Comparison of ENCODE assay signal across 9 cellular contexts in genomic region chr7:156616269-156617202, GRCh38. TPM values are rescaled to one million over a fixed set of nuclear protein-coding genes. Genes with fewer than 3 reads are reported as not detected.
DNase-seq lines count a peak whose midpoint lies in the region; ATAC-seq and TF ChIP-seq lines count a peak whose summit lies in the region.
"Had no signal": no experiment of that assay in that cellular context is flagged by ENCODE, and none has a peak within 500 bp of the region (broad histone marks: within the 10 kb centered on the region; RNA-seq: fewer than 3 reads in every experiment).

No MANE protein-coding gene starts in this region.

- H3K27me3 ChIP-seq in brain microvascular endothelial cell (replicated peaks) (peaks cover 8% of the 10 kb centered on the region), left lung (peaks cover 0 to 33% of the 10 kb centered on the region in 2 donors)

- H3K9me3 Mint-ChIP-seq in activated CD4-positive, alpha-beta T cell treated with anti-CD3 and anti-CD28 coated beads for 36 hours (ENCODE audit: low read depth), result peaks cover 6% of the 10 kb centered on the region

- intact Hi-C loops in activated CD4-positive, alpha-beta T cell treated with anti-CD3 and anti-CD28 coated beads for 36 hours (cut with DNase I, micrococcal nuclease), result loop anchor here in 1 of 2 experiments (10.0 kb wide), 2 partner anchors 388 to 812 kb away; no protein-coding TSS in a partner anchor
- intact Hi-C loops in left lung (cut with DNase I), result no loop called here

- POLR2A ChIA-PET in activated CD4-positive, alpha-beta T cell treated with anti-CD3 and anti-CD28 coated beads for 36 hours (lab: Charles Lee), result no interaction called here

- H3K36me3 ChIP-seq in brain microvascular endothelial cell (replicated peaks) (no peaks in the 10 kb centered on the region), left lung (no peaks in the 10 kb centered on the region)
- H3K36me3 ChIP-seq: thoracic aorta had no signal

- no peak overlapping the region for H3K27ac Mint-ChIP-seq in activated CD4-positive, alpha-beta T cell treated with anti-CD3 and anti-CD28 coated beads for 36 hours

- no peaks in the 10 kb centered on the region for H3K36me3 Mint-ChIP-seq in activated CD4-positive, alpha-beta T cell treated with anti-CD3 and anti-CD28 coated beads for 36 hours (ENCODE audit: low read depth)

- H3K4me3 Mint-ChIP-seq in activated CD4-positive, alpha-beta T cell treated with anti-CD3 and anti-CD28 coated beads for 36 hours, result no peak overlapping the region

- H3K4me3 ChIP-seq in brain microvascular endothelial cell (ENCODE audit: low read depth, low read length) (peak overlapping the region; percentile 30), left lung (peak overlapping the region; percentile 35 to 40)
- H3K4me3 ChIP-seq: thoracic aorta had no signal

- no peak for TF ChIP-seq CTCF in brain microvascular endothelial cell (IDR thresholded peaks at IDR 0.05; ENCODE audit: low read depth, low read length, missing control alignments)
- no peak for TF ChIP-seq CTCF in left lung (IDR thresholded peaks at IDR 0.05)
- TF ChIP-seq CTCF in GM10266 (IDR thresholded peaks at IDR 0.05; ENCODE audit: control insufficient read depth, insufficient read depth, low read depth, missing control alignments), result no peak

- in situ Hi-C loops in brain microvascular endothelial cell (cut with HindIII; ENCODE audit: low pct_ligation_motif_present, low sequenced_read_pairs), result no loop called here

- H3K4me1 ChIP-seq in left lung, result no peaks in the 10 kb centered on the region

- CTCF ChIA-PET in activated CD4-positive, alpha-beta T cell treated with anti-CD3 and anti-CD28 coated beads for 36 hours (lab: Charles Lee), result no interaction called here

- H3K27ac ChIP-seq in brain microvascular endothelial cell (no peak overlapping the region), left lung (no peak overlapping the region)
- H3K27ac ChIP-seq: thoracic aorta had no signal

- peaks cover 20% of the 10 kb centered on the region for H3K4me1 Mint-ChIP-seq in activated CD4-positive, alpha-beta T cell treated with anti-CD3 and anti-CD28 coated beads for 36 hours

- H3K27me3 Mint-ChIP-seq in activated CD4-positive, alpha-beta T cell treated with anti-CD3 and anti-CD28 coated beads for 36 hours, result peaks cover 53% of the 10 kb centered on the region

- no peaks in the 10 kb centered on the region for H3K9me3 ChIP-seq in left lung
- H3K9me3 ChIP-seq: thoracic aorta had no signal

- no peak for ATAC-seq in activated CD4-positive, alpha-beta T cell treated with anti-CD3 and anti-CD28 coated beads for 36 hours
- ATAC-seq in left lung, result peak; percentile 73
- ATAC-seq in stimulated activated naive CD8-positive, alpha-beta T cell treated with anti-CD3 and anti-CD28 coated beads, Interleukin-15, Interleukin-2, amounts not matched to agents 100 U/mL and 50 U/mL, for 24 hours, result peak; percentile 37
- ATAC-seq in HG03354 (IDR thresholded peaks at IDR 0.05; ENCODE audit: poor library complexity, severe bottlenecking, unreplicated experiment), result no peak

- DNase-seq in activated CD4-positive, alpha-beta T cell treated with anti-CD3 and anti-CD28 coated beads for 36 hours, result peak; percentile 37
- DNase-seq in activated CD4-positive, alpha-beta T cell treated with anti-CD3 and anti-CD28 coated beads for 1 hour, result no peak
- no peak for DNase-seq in brain microvascular endothelial cell
- DNase-seq in left lung, result no peak
- DNase-seq in stimulated activated naive CD8-positive, alpha-beta T cell treated with anti-CD3 and anti-CD28 coated beads, Interleukin-15, Interleukin-2, amounts not matched to agents 100 U/mL and 50 U/mL, for 24 hours, result peak; percentile 42
- no peak for DNase-seq in GOT3 (lab: John Stamatoyannopoulos, UW)
- DNase-seq in GM10266 (ENCODE audit: extremely low spot score), result no peak

RNA-seq across cellular contexts. Expression of gene RNF32, which starts 24.0 kb away (rescaled TPM):
- under 1 TPM; 0.71 to 0.90 TPM for total RNA-seq in activated CD4-positive, alpha-beta T cell treated with anti-CD3 and anti-CD28 coated beads for 36 hours
- 1 to 10 TPM in 1 of 2 donors, under 1 TPM in 1; 0.85 to 2.0 TPM for total RNA-seq in left lung
- total RNA-seq: thoracic aorta had no signal

Comparison
In these comparisons a context has a peak if more than half of its experiments do, and no peak if none do; other contexts are left out.
1. DNase-seq: peak in activated CD4-positive, alpha-beta T cell treated with anti-CD3 and anti-CD28 coated beads for 36 hours (single experiment) and stimulated activated naive CD8-positive, alpha-beta T cell treated with anti-CD3 and anti-CD28 coated beads, Interleukin-15, Interleukin-2, amounts not matched to agents 100 U/mL and 50 U/mL, for 24 hours (single experiment); none in activated CD4-positive, alpha-beta T cell treated with anti-CD3 and anti-CD28 coated beads for 1 hour (single experiment), brain microvascular endothelial cell (single experiment), left lung (0 of 2), GOT3 (single experiment) and GM10266 (single experiment).
2. ATAC-seq: peak in left lung (single experiment) and stimulated activated naive CD8-positive, alpha-beta T cell treated with anti-CD3 and anti-CD28 coated beads, Interleukin-15, Interleukin-2, amounts not matched to agents 100 U/mL and 50 U/mL, for 24 hours (single experiment); none in activated CD4-positive, alpha-beta T cell treated with anti-CD3 and anti-CD28 coated beads for 36 hours (single experiment) and HG03354 (single experiment).